ENCODE assay signal across 22 cellular contexts in genomic region chr9:107294756-107295155, GRCh38. TPM values are rescaled to one million over a fixed set of nuclear protein-coding genes. Genes with fewer than 3 reads are reported as not detected.
DNase-seq lines count a peak whose midpoint lies in the region; ATAC-seq and TF ChIP-seq lines count a peak whose summit lies in the region.
"Had no signal": no experiment of that assay in that cellular context is flagged by ENCODE, and none has a peak within 500 bp of the region (broad histone marks: within the 10 kb centered on the region; RNA-seq: fewer than 3 reads in every experiment).

No MANE protein-coding gene starts in this region.

- peaks cover 11% of the 10 kb centered on the region for H3K4me1 ChIP-seq in cardiac muscle cell (ENCODE audit: low read depth)

- no peak for DNase-seq in cardiac muscle cell (ENCODE audit: low read depth in 1 of 2, low spot score in 1 of 2)
- no peak for DNase-seq in left ventricle myocardium superior
- DNase-seq in WERI-Rb-1, result peak; percentile 40
- DNase-seq in naive thymus-derived CD8-positive, alpha-beta T cell, result no peak
- no peak for DNase-seq in SKM-1 treated with dmso at 0.1 percent for 144 hours (lab: John Stamatoyannopoulos, UW; ENCODE audit: unreplicated experiment)
- no peak for DNase-seq in Right ventricle myocardium inferior (ENCODE audit: missing footprints)
- DNase-seq: ACHN; activated CD4-positive, alpha-beta memory T cell treated with anti-CD3 and anti-CD28 coated beads for 36 hours; activated T-cell treated with anti-CD3 and anti-CD28 coated beads, Interleukin-2, amount 50 U/mL, for 48 hours; DND-41; dorsolateral prefrontal cortex; erythroblast; NCI-H1092 treated with DMSO at 0.1 percent for 48 hours; NCI-H526 treated with DMSO at 0.1 percent for 48 hours; SHP77 had no signal

- H3K36me3 Mint-ChIP-seq in naive thymus-derived CD8-positive, alpha-beta T cell, result peaks cover 0 to 2% (median 0%) of the 10 kb centered on the region in 3 donors
- H3K36me3 Mint-ChIP-seq: CD14-positive monocyte had no signal

- H3K9me3 Mint-ChIP-seq in naive thymus-derived CD8-positive, alpha-beta T cell, result no peaks in the 10 kb centered on the region
- H3K9me3 Mint-ChIP-seq: activated CD4-positive, alpha-beta memory T cell treated with anti-CD3 and anti-CD28 coated beads for 36 hours; CD14-positive monocyte; T-helper 1 cell treated with Interleukin-12 subunit alpha and Interleukin-12 subunit beta and Interleukin-4 antibody, amounts not matched to agents 30 μg/mL and 1 μg/mL, for 36 hours had no signal

- H3K27ac Mint-ChIP-seq in naive thymus-derived CD8-positive, alpha-beta T cell, result peak overlapping the region in 9 of 10 donors; percentile 2 to 80 (median 58)
- H3K27ac Mint-ChIP-seq: activated CD4-positive, alpha-beta memory T cell treated with anti-CD3 and anti-CD28 coated beads for 36 hours; T-helper 1 cell treated with Interleukin-12 subunit alpha and Interleukin-12 subunit beta and Interleukin-4 antibody, amounts not matched to agents 30 μg/mL and 1 μg/mL, for 36 hours had no signal

- TF ChIP-seq CTCF in cardiac muscle cell (IDR thresholded peaks at IDR 0.05; ENCODE audit: low read depth, low read length) (no peak), WERI-Rb-1 (IDR thresholded peaks at IDR 0.05; ENCODE audit: low read depth, low read length) (no peak)

- H3K27me3 Mint-ChIP-seq in naive thymus-derived CD8-positive, alpha-beta T cell, result no peaks in the 10 kb centered on the region
- H3K27me3 Mint-ChIP-seq: activated CD4-positive, alpha-beta memory T cell treated with anti-CD3 and anti-CD28 coated beads for 36 hours had no signal

- no peaks in the 10 kb centered on the region for H3K27me3 ChIP-seq in cardiac muscle cell
- H3K27me3 ChIP-seq in WERI-Rb-1 (ENCODE audit: insufficient read depth, low read depth, severe bottlenecking), result no peaks in the 10 kb centered on the region
- H3K27me3 ChIP-seq: dorsolateral prefrontal cortex, right atrium auricular region, suprapubic skin had no signal

- H3K9me3 ChIP-seq in cardiac muscle cell (ENCODE audit: low read depth), result no peaks in the 10 kb centered on the region
- H3K9me3 ChIP-seq in WERI-Rb-1 (ENCODE audit: severe bottlenecking), result no peaks in the 10 kb centered on the region
- H3K9me3 ChIP-seq: right atrium auricular region, suprapubic skin had no signal

- ATAC-seq in left ventricle myocardium superior, result no peak
- no peak for ATAC-seq in naive thymus-derived CD8-positive, alpha-beta T cell
- ATAC-seq in GM18858 (IDR thresholded peaks at IDR 0.05; ENCODE audit: unreplicated experiment), result no peak
- ATAC-seq in GM19463 (IDR thresholded peaks at IDR 0.05; ENCODE audit: unreplicated experiment), result no peak
- ATAC-seq in Right ventricle myocardium inferior, result no peak

- peaks cover 37 to 88% (median 66%) of the 10 kb centered on the region in 4 donors for H3K4me1 Mint-ChIP-seq in naive thymus-derived CD8-positive, alpha-beta T cell

- H3K36me3 ChIP-seq in cardiac muscle cell, result no peaks in the 10 kb centered on the region
- H3K36me3 ChIP-seq in WERI-Rb-1, result peaks cover 20% of the 10 kb centered on the region
- H3K36me3 ChIP-seq: right atrium auricular region, suprapubic skin had no signal

- H3K4me3 Mint-ChIP-seq in naive thymus-derived CD8-positive, alpha-beta T cell, result peak overlapping the region in 9 of 10 donors; percentile 2 to 62 (median 33)
- H3K4me3 Mint-ChIP-seq: activated CD4-positive, alpha-beta memory T cell treated with anti-CD3 and anti-CD28 coated beads for 36 hours; CD14-positive monocyte; T-helper 1 cell treated with Interleukin-12 subunit alpha and Interleukin-12 subunit beta and Interleukin-4 antibody, amounts not matched to agents 30 μg/mL and 1 μg/mL, for 36 hours had no signal

- POLR2A ChIA-PET in naive thymus-derived CD8-positive, alpha-beta T cell (lab: Charles Lee), result interaction anchor here (1.1 to 1.6 kb wide), 2 partner anchors 11 to 40 kb away, joined by 3 to 4 read pairs; no protein-coding TSS in a partner anchor

- H3K27ac ChIP-seq in cardiac muscle cell, result peak overlapping the region; percentile 49
- no peak overlapping the region for H3K27ac ChIP-seq in WERI-Rb-1
- H3K27ac ChIP-seq: dorsolateral prefrontal cortex, right atrium auricular region, suprapubic skin, VCaP had no signal

- H3K4me3 ChIP-seq in cardiac muscle cell (no peak overlapping the region), WERI-Rb-1 (ENCODE audit: low read depth, low read length) (no peak overlapping the region)
- H3K4me3 ChIP-seq: dorsolateral prefrontal cortex, right atrium auricular region, suprapubic skin had no signal

- intact Hi-C loops in left ventricle myocardium superior (cut with micrococcal nuclease), result no loop called here
- intact Hi-C loops in Right ventricle myocardium inferior (cut with DNase I), result no loop called here

RNA-seq across cellular contexts. Expression of gene RAD23B, which starts 11.7 kb away (rescaled TPM):
- total RNA-seq in cardiac muscle cell (84.7 and 88.5 TPM in 2 replicates), left ventricle myocardium superior (104 TPM), Right ventricle myocardium inferior (110 TPM)
- 11.7 and 13.6 TPM in 2 replicates for polyA plus RNA-seq in cardiac muscle cell
- 10 to 100 TPM; 48.1 to 62.5 TPM for total RNA-seq in naive thymus-derived CD8-positive, alpha-beta T cell
- 10 to 100 TPM in 2 of 3 donors, 1 to 10 TPM in 1; 6.9 to 17.9 (median 14.4) TPM for polyA plus RNA-seq in naive thymus-derived CD8-positive, alpha-beta T cell
